In the genomic region with DNA sequence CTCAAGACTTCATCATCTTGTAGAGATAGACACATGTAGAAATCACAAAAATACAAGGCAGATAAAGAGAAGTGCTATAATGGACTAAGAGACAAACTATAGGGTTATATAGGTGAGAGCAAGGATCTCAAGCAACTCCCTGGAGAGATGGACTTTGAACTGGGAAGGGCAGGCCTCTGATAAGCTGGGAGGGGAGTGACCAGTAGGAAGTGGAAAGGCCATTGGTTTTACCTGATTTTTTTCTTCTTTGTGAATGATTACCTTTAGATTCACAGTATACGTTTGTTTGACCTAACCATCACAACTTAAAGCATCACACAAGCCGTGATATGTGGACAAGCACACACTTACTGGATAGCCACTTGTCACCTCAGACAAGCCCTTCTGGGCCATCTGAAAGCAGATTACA, we compare ENCODE assay signal across 13 cellular contexts. TPM values are rescaled to one million over a fixed set of nuclear protein-coding genes. Genes with fewer than 3 reads are reported as not detected.
"Had no signal": no experiment of that assay in that cellular context is flagged by ENCODE, and none has a peak within 500 bp of the region (broad histone marks: within the 10 kb centered on the region; RNA-seq: fewer than 3 reads in every experiment).

No MANE protein-coding gene starts in this region.

- H3K27me3 Mint-ChIP-seq: activated T-helper 17 cell treated with anti-CD3 and anti-CD28 coated beads, Interleukin-2, amount 50 U/mL, for 72 hours; stimulated activated naive CD8-positive, alpha-beta T cell treated with anti-CD3 and anti-CD28 coated beads, Interleukin-15, Interleukin-2, amounts not matched to agents 100 ng/mL and 50 ng/mL, for 24 hours had no signal

- DNase-seq: activated CD4-positive, alpha-beta T cell treated with anti-CD3 and anti-CD28 coated beads, Interleukin-2, amount 50 U/mL, for 48 hours; activated naive CD4-positive, alpha-beta T cell treated with Interleukin-2 at 50 U/mL for 16 hours; left lung; nephron progenitor cell; spleen; testis had no signal

- H3K27me3 ChIP-seq: left lung, spleen, testis had no signal

- FAIRE-seq: astrocyte, keratinocyte had no signal

- ATAC-seq: activated CD4-positive, CD25-positive, alpha-beta regulatory T cell treated with anti-CD3 and anti-CD28 coated beads, Interleukin-2, amount 50 U/mL, for 24 hours; activated T-helper 17 cell treated with anti-CD3 and anti-CD28 coated beads, Interleukin-2, amount 50 U/mL, for 72 hours; esophagus mucosa; left lung; sciatic nerve had no signal

- H3K9me3 Mint-ChIP-seq: activated T-helper 17 cell treated with anti-CD3 and anti-CD28 coated beads, Interleukin-2, amount 50 U/mL, for 72 hours; nephron progenitor cell; stimulated activated naive CD8-positive, alpha-beta T cell treated with anti-CD3 and anti-CD28 coated beads, Interleukin-15, Interleukin-2, amounts not matched to agents 100 ng/mL and 50 ng/mL, for 24 hours had no signal

- H3K36me3 ChIP-seq: left lung, spleen had no signal

- H3K27ac ChIP-seq: left lung, spleen, testis had no signal

- H3K9me3 ChIP-seq: left lung, spleen, testis had no signal

- H3K27ac Mint-ChIP-seq: nephron progenitor cell; stimulated activated naive CD8-positive, alpha-beta T cell treated with anti-CD3 and anti-CD28 coated beads, Interleukin-15, Interleukin-2, amounts not matched to agents 100 ng/mL and 50 ng/mL, for 24 hours had no signal

- H3K4me3 ChIP-seq: left lung, spleen, testis had no signal

- H3K4me3 Mint-ChIP-seq: activated T-helper 17 cell treated with anti-CD3 and anti-CD28 coated beads, Interleukin-2, amount 50 U/mL, for 72 hours; nephron progenitor cell; stimulated activated naive CD8-positive, alpha-beta T cell treated with anti-CD3 and anti-CD28 coated beads, Interleukin-15, Interleukin-2, amounts not matched to agents 100 ng/mL and 50 ng/mL, for 24 hours had no signal

RNA-seq across cellular contexts. Expression of a gene that starts 17.5 kb away (rescaled TPM):
- polyA plus RNA-seq: keratinocyte had no signal
